In genomic region chr9:13942695-13943094, GRCh38 we compare ENCODE assay signal across 1 cellular context.
A peak's percentile ranks its signal among the peaks of the same experiment; 100 is the strongest.
TF ChIP-seq lines count a peak whose summit lies in the region.

No MANE protein-coding gene starts in this region.

TF ChIP-seq in SK-N-SH, 30 proteins besides CTCF, POLR2A, EP300 and RAD21 (continued from another document):
- TF ChIP-seq SMC3 (IDR thresholded peaks at IDR 0.05; ENCODE audit: low read depth, low read length) (no peak), RFX5 (IDR thresholded peaks at IDR 0.05; ENCODE audit: low read length) (no peak), POLR2AphosphoS5 (IDR thresholded peaks at IDR 0.05; ENCODE audit: low read depth, low read length) (peak; percentile 82; the same call in 1 of the 2 replicates), FOXM1 (IDR thresholded peaks at IDR 0.05; ENCODE audit: low read depth) (peak; percentile 51; the same call in 1 of the 2 replicates), TCF12 (IDR thresholded peaks at IDR 0.05) (peak; percentile 95)
- TF ChIP-seq, protein P1, sequence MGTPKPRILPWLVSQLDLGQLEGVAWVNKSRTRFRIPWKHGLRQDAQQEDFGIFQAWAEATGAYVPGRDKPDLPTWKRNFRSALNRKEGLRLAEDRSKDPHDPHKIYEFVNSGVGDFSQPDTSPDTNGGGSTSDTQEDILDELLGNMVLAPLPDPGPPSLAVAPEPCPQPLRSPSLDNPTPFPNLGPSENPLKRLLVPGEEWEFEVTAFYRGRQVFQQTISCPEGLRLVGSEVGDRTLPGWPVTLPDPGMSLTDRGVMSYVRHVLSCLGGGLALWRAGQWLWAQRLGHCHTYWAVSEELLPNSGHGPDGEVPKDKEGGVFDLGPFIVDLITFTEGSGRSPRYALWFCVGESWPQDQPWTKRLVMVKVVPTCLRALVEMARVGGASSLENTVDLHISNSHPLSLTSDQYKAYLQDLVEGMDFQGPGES (IDR thresholded peaks at IDR 0.05; ENCODE audit: low read depth, low read length): no peak
